ENCODE assay signal across 9 cellular contexts in genomic region chr15:60362318-60363023, GRCh38. TPM values are rescaled to one million over a fixed set of nuclear protein-coding genes. Genes with fewer than 3 reads are reported as not detected.
DNase-seq lines count a peak whose midpoint lies in the region; ATAC-seq and TF ChIP-seq lines count a peak whose summit lies in the region.
"Had no signal": no experiment of that assay in that cellular context is flagged by ENCODE, and none has a peak within 500 bp of the region (broad histone marks: within the 10 kb centered on the region; RNA-seq: fewer than 3 reads in every experiment).

No MANE protein-coding gene starts in this region.

- H3K27ac ChIP-seq in lung (ENCODE audit: low read depth in 1 of 2, low read length in 1 of 2) = peak overlapping the region; percentile 46 to 67
- H3K27ac ChIP-seq: VCaP had no signal

- peak; percentile 84 for DNase-seq in A172 (ENCODE audit: low spot score)
- peak; percentile 41 for DNase-seq in LoVo (ENCODE audit: low spot score)
- peak; percentile 85 for DNase-seq in adipocyte (ENCODE audit: low read depth)
- no peak for DNase-seq in lung (ENCODE audit: low spot score)
- no peak for DNase-seq in NCI-H1105 treated with DMSO at 0.1 percent for 48 hours (lab: John Stamatoyannopoulos, UW)
- no peak for DNase-seq in head of caudate nucleus

- H3K27me3 ChIP-seq in adipocyte (replicated peaks; ENCODE audit: control insufficient read depth, insufficient read depth, low read length) (no peaks in the 10 kb centered on the region), lung (ENCODE audit: control insufficient read depth, insufficient read depth) (no peaks in the 10 kb centered on the region)

- H3K4me1 ChIP-seq in adipocyte (ENCODE audit: control insufficient read depth, insufficient read depth, low read length) (peaks cover 69% of the 10 kb centered on the region), lung (ENCODE audit: control insufficient read depth in 2 of 2, insufficient read depth in 2 of 2, low read length in 2 of 2) (peaks cover 0 to 21% of the 10 kb centered on the region in 2 donors)

- H3K4me3 ChIP-seq in adipocyte (ENCODE audit: low read length) (peak overlapping the region; percentile 13), lung (no peak overlapping the region)

- peak overlapping the region; percentile 74 for H3K9ac ChIP-seq in adipocyte (ENCODE audit: low read length)

- TF ChIP-seq CTCF in lung (IDR thresholded peaks at IDR 0.05; ENCODE audit: control extremely low read depth, extremely low read depth) = no peak

- 52 to 69% methylated on average over 8 of the region's 8 CpGs for WGBS in lung, 2 donors

- ATAC-seq in lung (ENCODE audit: insufficient read depth, low FRiP score) = peak; percentile 55
- no peak for ATAC-seq in GM21723 (IDR thresholded peaks at IDR 0.05; ENCODE audit: unreplicated experiment)
- no peak for ATAC-seq in HG02610 (IDR thresholded peaks at IDR 0.05; ENCODE audit: unreplicated experiment)

- H3K36me3 ChIP-seq in adipocyte (ENCODE audit: control insufficient read depth, insufficient read depth, low read length, severe bottlenecking) = peaks cover 75% of the 10 kb centered on the region
- H3K36me3 ChIP-seq in lung (ENCODE audit: control insufficient read depth in 2 of 2, insufficient read depth in 2 of 2, low read length in 2 of 2) = peaks cover 23 to 29% of the 10 kb centered on the region in 2 donors

- H3K9me3 ChIP-seq in adipocyte (ENCODE audit: control insufficient read depth, low read length) (no peaks in the 10 kb centered on the region), lung (ENCODE audit: control insufficient read depth in 2 of 2, insufficient read depth in 1 of 2, low read length in 1 of 2) (no peaks in the 10 kb centered on the region)

- intact Hi-C loops in head of caudate nucleus (cut with DNase I) = loop anchor here (10.0 kb wide), 1 partner anchor 82 kb away; no protein-coding TSS in a partner anchor

RNA-seq across cellular contexts. Expression of gene ANXA2, which starts 35.3 kb away (rescaled TPM):
- total RNA-seq in A172 (2014; rRNA removed; shearing (Covaris generic)) = 4,320 and 4,475 TPM in 2 replicates
- 1,000 to 10,000 TPM in 1 of 2 donors, 100 to 1,000 TPM in 1; 851 to 1,294 TPM for total RNA-seq in lung
- polyA plus RNA-seq in lung = 1,000 to 10,000 TPM; 1,147 to 1,195 TPM

Comparison
In these comparisons a context has a peak if more than half of its experiments do, and no peak if none do; other contexts are left out.
1. DNase-seq: peak in A172 (single experiment), LoVo (single experiment) and adipocyte (single experiment); none in lung (single experiment), NCI-H1105 treated with DMSO at 0.1 percent for 48 hours (single experiment) and head of caudate nucleus (0 of 42).